ENCODE assay signal across 13 cellular contexts in the genomic region with DNA sequence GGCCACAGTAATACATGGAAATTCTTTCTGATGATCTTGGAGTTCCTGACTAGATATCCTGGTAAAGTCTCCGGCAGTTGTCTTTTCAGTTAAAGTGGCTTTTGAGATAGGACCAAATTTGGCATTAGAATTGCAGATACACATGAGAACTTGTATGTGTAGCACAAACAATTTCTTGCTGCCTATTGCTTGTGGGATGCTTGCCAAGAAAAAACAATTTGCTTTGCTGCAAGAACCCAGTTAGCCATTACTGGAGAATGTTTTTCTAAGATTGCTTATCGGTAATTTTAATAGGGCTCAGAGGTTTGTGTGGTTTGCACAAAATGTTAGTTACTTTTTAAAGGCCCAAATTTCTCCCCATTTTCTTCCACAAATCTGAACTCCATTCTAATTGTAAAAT.
DNase-seq lines count a peak whose midpoint lies in the region; ATAC-seq and TF ChIP-seq lines count a peak whose summit lies in the region.
"Had no signal": no experiment of that assay in that cellular context is flagged by ENCODE, and none has a peak within 500 bp of the region (broad histone marks: within the 10 kb centered on the region; RNA-seq: fewer than 3 reads in every experiment).

No MANE protein-coding gene starts in this region.

- CTCF ChIA-PET in GM10248 (lab: Yijun Ruan, JAX) = no interaction called here

- peak; percentile 74 for ATAC-seq in SK-N-SH treated with all-trans-retinoic acid at 6 μM for 48 hours

- no peak for TF ChIP-seq CTCF in foreskin fibroblast (IDR thresholded peaks at IDR 0.05; ENCODE audit: low read depth, low read length)
- TF ChIP-seq CTCF in GM10248 (IDR thresholded peaks at IDR 0.05; ENCODE audit: control extremely low read depth, extremely low read depth, low read depth, missing control alignments) = no peak

- H3K27ac ChIP-seq in temporal lobe (ENCODE audit: low read depth, low read length) = peak overlapping the region; percentile 14

- no peak overlapping the region for H3K4me3 ChIP-seq in foreskin fibroblast (ENCODE audit: low read depth in 1 of 2, low read length in 2 of 2)
- H3K4me3 ChIP-seq: lung, right atrium auricular region had no signal

- POLR2A ChIA-PET in GM10248 (lab: Yijun Ruan, JAX) = no interaction called here

- DNase-seq in NCI-H2196 (lab: John Stamatoyannopoulos, UW; ENCODE audit: unreplicated experiment) (peak; percentile 10), NCI-H2196 treated with DMSO at 0.1 percent for 48 hours (lab: John Stamatoyannopoulos, UW; ENCODE audit: unreplicated experiment) (no peak), foreskin fibroblast (peak; percentile 84 to 88), GM10248 (ENCODE audit: extremely low spot score) (no peak), GF-D8 (lab: John Stamatoyannopoulos, UW) (no peak), NCI-H1092 treated with DMSO at 0.1 percent for 48 hours (lab: John Stamatoyannopoulos, UW) (no peak)
- DNase-seq: activated CD4-positive, alpha-beta T cell treated with anti-CD3 and anti-CD28 coated beads for 4 hours; NCI-H2029 treated with DMSO at 0.1 percent for 48 hours; SHP77 treated with DMSO at 0.1 percent for 48 hours had no signal

TF ChIP-seq in SK-N-SH treated with all-trans-retinoic acid at 6 μM for 48 hours, 23 proteins besides CTCF, POLR2A, EP300 and RAD21:
- peak; percentile 87 for TF ChIP-seq ISL1 (CRISPR knock-in tag; IDR thresholded peaks at IDR 0.05)
- no peak for TF ChIP-seq ARNTL (CRISPR knock-in tag; IDR thresholded peaks at IDR 0.05; ENCODE audit: borderline replicate concordance, low read depth)
TF ChIP-seq in SK-N-SH treated with all-trans-retinoic acid at 6 μM for 48 hours: peak in this region for 1.

Comparison
In these comparisons a context has a peak if more than half of its experiments do, and no peak if none do; other contexts are left out.
1. DNase-seq: peak in NCI-H2196 (single experiment) and foreskin fibroblast (2 of 2); none in NCI-H2196 treated with DMSO at 0.1 percent for 48 hours (single experiment), GM10248 (single experiment), GF-D8 (single experiment) and NCI-H1092 treated with DMSO at 0.1 percent for 48 hours (single experiment).